ENCODE assay signal across 8 cellular contexts in the genomic region with DNA sequence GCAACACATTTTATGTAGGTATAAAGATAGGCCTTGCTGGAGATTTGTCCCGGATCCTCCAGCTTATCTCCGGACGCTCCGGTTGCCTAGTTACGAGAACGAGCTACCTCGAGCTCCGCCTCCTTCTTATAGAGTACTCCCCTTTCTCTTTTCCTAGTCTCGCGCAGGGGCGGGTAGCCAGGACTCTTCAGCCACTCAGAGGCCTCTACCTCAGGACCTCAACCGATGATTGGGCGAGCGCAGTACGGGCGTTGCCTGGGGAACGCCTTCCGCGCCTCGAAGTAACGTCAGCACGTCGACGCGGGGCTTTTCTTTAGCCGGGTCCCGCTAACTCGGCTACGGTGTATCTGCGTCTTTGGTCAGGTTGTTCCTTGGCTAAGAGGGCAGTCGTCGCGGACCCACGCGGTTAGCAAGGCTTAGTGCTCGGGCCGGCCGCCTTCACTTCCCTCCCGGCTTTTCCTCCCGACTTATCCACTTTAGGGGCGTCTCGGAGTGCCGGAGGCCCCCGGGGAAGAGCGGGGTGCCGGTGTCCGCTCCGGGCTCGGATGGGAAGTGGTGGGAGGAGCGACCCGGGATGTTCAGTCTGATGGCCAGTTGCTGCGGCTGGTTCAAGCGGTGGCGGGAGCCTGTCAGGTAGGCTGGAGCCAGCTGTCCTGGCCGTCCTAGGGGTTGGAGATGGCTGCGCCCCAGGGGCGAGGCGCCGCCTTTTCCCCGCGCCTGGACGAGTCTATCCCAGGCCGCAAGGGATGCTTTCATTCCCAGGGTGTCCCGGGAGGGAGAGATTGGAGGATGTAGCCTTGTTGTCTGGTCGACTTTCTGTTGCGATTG. TPM values are rescaled to one million over a fixed set of nuclear protein-coding genes. Genes with fewer than 3 reads are reported as not detected.
DNase-seq lines count a peak whose midpoint lies in the region; ATAC-seq and TF ChIP-seq lines count a peak whose summit lies in the region.

TSS of gene ARL13B (plus strand) at position 306 of the 828 bp plus-strand sequence. CDS start at position 575, 269 bp downstream.

- ATAC-seq in GM18868 (IDR thresholded peaks at IDR 0.05; ENCODE audit: unreplicated experiment) (peak; percentile 99), HG03108 (IDR thresholded peaks at IDR 0.05; ENCODE audit: unreplicated experiment) (peak; percentile 100)

- no TSS peak for BruUV-seq in A673 (replicated peaks; lab: Mats Ljungman, UMichigan)

- H3K9me3 ChIP-seq in A673 (ENCODE audit: low read depth, low read length, poor library complexity, severe bottlenecking) (no peaks in the 10 kb centered on the region), breast epithelium (no peaks in the 10 kb centered on the region), iPS-18c (ENCODE audit: control insufficient read depth, insufficient read depth, low read length) (no peaks in the 10 kb centered on the region), skeletal muscle tissue (ENCODE audit: control insufficient read depth in 3 of 3, low read length in 3 of 3) (no peaks in the 10 kb centered on the region)

- no peaks in the 10 kb centered on the region for H3K27me3 ChIP-seq in A673 (replicated peaks; ENCODE audit: insufficient read depth, low read depth, low read length, poor library complexity)
- no peaks in the 10 kb centered on the region for H3K27me3 ChIP-seq in breast epithelium
- no peaks in the 10 kb centered on the region for H3K27me3 ChIP-seq in skeletal muscle tissue (ENCODE audit: control insufficient read depth in 3 of 3, insufficient read depth in 3 of 3, low read length in 3 of 3)

- H3K4me3 ChIP-seq in A673 (ENCODE audit: low read depth, low read length, poor library complexity, severe bottlenecking) (peak within 1 kb of the TSS; percentile 73), breast epithelium (peak within 1 kb of the TSS; percentile 77 to 94 (median 85)), iPS-18c (ENCODE audit: insufficient read depth, low read depth, low read length) (peak within 1 kb of the TSS; percentile 91), skeletal muscle tissue (ENCODE audit: low read length in 3 of 3) (peak within 1 kb of the TSS; percentile 91 to 94 (median 94))

- peak; percentile 100 for DNase-seq in A673 (ENCODE audit: low spot score)
- DNase-seq in NCI-H2196 (lab: John Stamatoyannopoulos, UW; ENCODE audit: unreplicated experiment): peak; percentile 100
- DNase-seq in breast epithelium (ENCODE audit: low spot score in 2 of 2): peak; percentile 94 to 98

- TF ChIP-seq CTCF in A673 (conservative IDR thresholded peaks at IDR 0.05; ENCODE audit: low read depth, low read length): no peak
- no peak for TF ChIP-seq CTCF in VCaP (conservative IDR thresholded peaks at IDR 0.05)
- TF ChIP-seq CTCF in breast epithelium (IDR thresholded peaks at IDR 0.05): peak in 1 of 3 donors; percentile 26

- POLR2A ChIA-PET in A673 (lab: Charles Lee; ENCODE audit: low non-redundant PET): interaction anchor here (0.6 kb wide), 2 partner anchors 61 to 121 kb away, joined by 7 to 11 read pairs; no protein-coding TSS in a partner anchor

- TF ChIP-seq POLR2A in breast epithelium (IDR thresholded peaks at IDR 0.05): peak; percentile 57

- H3K36me3 ChIP-seq in A673 (ENCODE audit: insufficient read depth, low read length, poor library complexity, severe bottlenecking) (no peaks in the 10 kb centered on the region), breast epithelium (no peaks in the 10 kb centered on the region), skeletal muscle tissue (ENCODE audit: control insufficient read depth in 3 of 3, insufficient read depth in 3 of 3, low read length in 3 of 3) (no peaks in the 10 kb centered on the region)

- peaks cover 16% of the 10 kb centered on the region for H3K4me1 ChIP-seq in A673 (ENCODE audit: insufficient read depth, low read length, poor library complexity, severe bottlenecking)
- no peaks in the 10 kb centered on the region for H3K4me1 ChIP-seq in breast epithelium
- H3K4me1 ChIP-seq in skeletal muscle tissue (ENCODE audit: control insufficient read depth in 3 of 3, insufficient read depth in 3 of 3, low read length in 3 of 3): peaks cover 5 to 11% (median 9%) of the 10 kb centered on the region in 3 donors

- intact Hi-C loops in A673 (cut with micrococcal nuclease; ENCODE audit: unreplicated experiment): loop anchor here (1.0 to 10.0 kb wide), 2 partner anchors 83 to 115 kb away; partner anchors contain the start of gene NSUN3
- intact Hi-C loops in breast epithelium (cut with DNase I; ENCODE audit: low total_unique reads): no loop called here

- CTCF ChIA-PET in A673 (lab: Charles Lee): no interaction called here

- H3K9ac ChIP-seq in skeletal muscle tissue (ENCODE audit: low read depth in 1 of 3, low read length in 3 of 3): peak within 1 kb of the TSS; percentile 88 to 91 (median 90)

- peak within 1 kb of the TSS; percentile 80 for H3K27ac ChIP-seq in A673 (ENCODE audit: low read depth, low read length, poor library complexity, severe bottlenecking)
- H3K27ac ChIP-seq in VCaP: peak within 1 kb of the TSS; percentile 75
- H3K27ac ChIP-seq in breast epithelium: peak within 1 kb of the TSS; percentile 96 to 97
- peak within 1 kb of the TSS; percentile 94 for H3K27ac ChIP-seq in skeletal muscle tissue (ENCODE audit: low read depth, low read length)

RNA-seq across cellular contexts. Expression of gene ARL13B, which starts in this region (rescaled TPM):
- total RNA-seq in A673 (2021) (18.4 TPM in 2 replicates), breast epithelium (10 to 100 TPM in 2 of 3 donors, 1 to 10 TPM in 1; 7.4 to 12.6 (median 12.1) TPM), skeletal muscle tissue (3.7 TPM)

Comparison
In these comparisons a context has a peak if more than half of its experiments do, and no peak if none do; other contexts are left out.
1. Peak in every context shown above with its lines: DNase-seq, ATAC-seq, H3K4me3 ChIP-seq and H3K27ac ChIP-seq.